Comparison of ENCODE assay signal across 9 cellular contexts in genomic region chr6:72522735-72523141, GRCh38.
DNase-seq lines count a peak whose midpoint lies in the region; ATAC-seq and TF ChIP-seq lines count a peak whose summit lies in the region.
"Had no signal": no experiment of that assay in that cellular context is flagged by ENCODE, and none has a peak within 500 bp of the region (broad histone marks: within the 10 kb centered on the region; RNA-seq: fewer than 3 reads in every experiment).

No MANE protein-coding gene starts in this region.

- no peak overlapping the region for H3K9ac ChIP-seq in NT2/D1 (ENCODE audit: insufficient read length, low read depth)

- H3K27ac ChIP-seq in esophagus muscularis mucosa (replicated peaks in 1 of 4) = no peak overlapping the region

- no peaks in the 10 kb centered on the region for H3K36me3 Mint-ChIP-seq in activated T-cell treated with anti-CD3 and anti-CD28 coated beads, Interleukin-2, amount 50 U/mL, for 4 hours (ENCODE audit: insufficient read depth)
- no peaks in the 10 kb centered on the region for H3K36me3 Mint-ChIP-seq in mesothelial cell of epicardium

- H3K4me1 ChIP-seq in NT2/D1 (ENCODE audit: insufficient read depth, insufficient read length) (no peaks in the 10 kb centered on the region), esophagus muscularis mucosa (no peaks in the 10 kb centered on the region)

- no peak for TF ChIP-seq CTCF in esophagus muscularis mucosa (IDR thresholded peaks at IDR 0.05)
- TF ChIP-seq CTCF in mesothelial cell of epicardium (IDR thresholded peaks at IDR 0.05; ENCODE audit: unreplicated experiment) = no peak

- no peaks in the 10 kb centered on the region for H3K27me3 Mint-ChIP-seq in activated T-cell treated with anti-CD3 and anti-CD28 coated beads, Interleukin-2, amount 50 U/mL, for 4 hours (ENCODE audit: low read depth)
- peaks cover 1% of the 10 kb centered on the region for H3K27me3 Mint-ChIP-seq in mesothelial cell of epicardium (ENCODE audit: low read depth)

- H3K4me3 ChIP-seq in NT2/D1 (ENCODE audit: insufficient read length, low read depth) = no peak overlapping the region
- H3K4me3 ChIP-seq in esophagus muscularis mucosa = no peak overlapping the region

- no peak for ATAC-seq in activated T-cell treated with anti-CD3 and anti-CD28 coated beads, Interleukin-2, amount 50 U/mL, for 4 hours
- peak; percentile 66 for ATAC-seq in HG02938 (IDR thresholded peaks at IDR 0.05; ENCODE audit: unreplicated experiment)

- intact Hi-C loops in esophagus muscularis mucosa (cut with DNase I) = no loop called here

- TF ChIP-seq EP300 in esophagus muscularis mucosa (IDR thresholded peaks at IDR 0.05) = no peak

- WGBS in esophagus muscularis mucosa = 67% methylated on average over 3 of the region's 5 CpGs

- TF ChIP-seq POLR2A in esophagus muscularis mucosa (IDR thresholded peaks at IDR 0.05; ENCODE audit: low read depth) = no peak

- DNase-seq in activated T-cell treated with anti-CD3 and anti-CD28 coated beads, Interleukin-2, amount 50 U/mL, for 1 hour = peak; percentile 22
- no peak for DNase-seq in activated T-cell treated with anti-CD3 and anti-CD28 coated beads, Interleukin-2, amount 50 U/mL, for 4 hours
- peak; percentile 25 for DNase-seq in NT2/D1 (ENCODE audit: low read depth, low spot score)
- peak; percentile 10 for DNase-seq in left kidney (ENCODE audit: low read depth, low spot score)
- no peak for DNase-seq in esophagus muscularis mucosa (ENCODE audit: extremely low spot score)
- DNase-seq in mesothelial cell of epicardium (ENCODE audit: low spot score in 2 of 2, unreplicated experiment in 2 of 2) = no peak
- DNase-seq in OCI-M2 (lab: John Stamatoyannopoulos, UW; ENCODE audit: unreplicated experiment) = no peak
- DNase-seq: activated B cell treated with CpG ODN at 0.5 μM for 24 hours had no signal

- H3K4me1 Mint-ChIP-seq in activated T-cell treated with anti-CD3 and anti-CD28 coated beads, Interleukin-2, amount 50 U/mL, for 4 hours (ENCODE audit: low read depth) = no peaks in the 10 kb centered on the region
- H3K4me1 Mint-ChIP-seq in mesothelial cell of epicardium = peaks cover 6% of the 10 kb centered on the region
- H3K4me1 Mint-ChIP-seq: activated B cell treated with CpG ODN at 0.5 μM for 24 hours had no signal

- H3K27me3 ChIP-seq in NT2/D1 (ENCODE audit: insufficient read depth, insufficient read length) = no peaks in the 10 kb centered on the region
- H3K27me3 ChIP-seq in esophagus muscularis mucosa = no peaks in the 10 kb centered on the region

- H3K9me3 Mint-ChIP-seq in activated T-cell treated with anti-CD3 and anti-CD28 coated beads, Interleukin-2, amount 50 U/mL, for 4 hours = no peaks in the 10 kb centered on the region
- no peaks in the 10 kb centered on the region for H3K9me3 Mint-ChIP-seq in mesothelial cell of epicardium
- H3K9me3 Mint-ChIP-seq: activated B cell treated with CpG ODN at 0.5 μM for 24 hours had no signal

- H3K9me3 ChIP-seq in NT2/D1 (ENCODE audit: insufficient read depth, low read length) = no peaks in the 10 kb centered on the region
- H3K9me3 ChIP-seq in esophagus muscularis mucosa = no peaks in the 10 kb centered on the region

- H3K4me3 Mint-ChIP-seq in activated T-cell treated with anti-CD3 and anti-CD28 coated beads, Interleukin-2, amount 50 U/mL, for 4 hours = no peak overlapping the region
- H3K4me3 Mint-ChIP-seq in mesothelial cell of epicardium = no peak overlapping the region
- H3K4me3 Mint-ChIP-seq: activated B cell treated with CpG ODN at 0.5 μM for 24 hours had no signal

- H3K36me3 ChIP-seq in NT2/D1 (ENCODE audit: insufficient read depth, insufficient read length, low read length) (no peaks in the 10 kb centered on the region), esophagus muscularis mucosa (no peaks in the 10 kb centered on the region)

- H3K27ac Mint-ChIP-seq in mesothelial cell of epicardium = no peak overlapping the region
- H3K27ac Mint-ChIP-seq: activated B cell treated with CpG ODN at 0.5 μM for 24 hours had no signal

Comparison
In these comparisons a context has a peak if more than half of its experiments do, and no peak if none do; other contexts are left out.
1. DNase-seq: peak in activated T-cell treated with anti-CD3 and anti-CD28 coated beads, Interleukin-2, amount 50 U/mL, for 1 hour (single experiment), NT2/D1 (single experiment) and left kidney (single experiment); none in activated T-cell treated with anti-CD3 and anti-CD28 coated beads, Interleukin-2, amount 50 U/mL, for 4 hours (single experiment), esophagus muscularis mucosa (single experiment), mesothelial cell of epicardium (0 of 2) and OCI-M2 (single experiment).